In the genomic region with DNA sequence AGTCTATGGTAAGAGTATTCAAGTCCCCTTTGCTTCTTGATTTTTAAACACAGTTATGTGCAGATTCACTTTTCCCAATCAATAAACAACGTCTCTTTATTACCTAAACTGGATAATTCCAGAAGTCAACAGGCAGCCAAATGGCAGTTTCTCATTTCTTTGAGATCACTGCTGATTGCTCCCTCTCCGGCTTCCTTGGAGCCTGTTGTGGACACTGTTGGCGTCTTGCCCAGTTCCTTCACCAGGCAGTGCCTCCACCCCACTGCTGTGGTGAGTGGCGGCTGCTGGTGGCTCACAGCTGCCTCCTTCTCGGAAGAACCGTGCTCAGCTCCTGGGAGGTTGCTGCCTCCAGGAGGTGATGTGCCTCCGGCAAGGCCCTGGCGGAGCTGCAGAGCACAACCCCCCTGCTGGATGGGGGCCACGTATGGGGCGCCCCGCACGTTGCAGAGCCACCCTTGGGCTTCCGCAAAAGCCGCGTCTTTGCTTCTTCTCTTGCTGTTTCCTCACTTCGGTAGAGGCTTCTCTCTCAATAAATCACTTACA, we compare ENCODE assay signal across 8 cellular contexts.
DNase-seq lines count a peak whose midpoint lies in the region; ATAC-seq, FAIRE-seq and TF ChIP-seq lines count a peak whose summit lies in the region.

No MANE protein-coding gene starts in this region.

- H3K4me3 ChIP-seq in epithelial cell of proximal tubule (ENCODE audit: low read depth, low read length) (peak overlapping the region; percentile 23), pancreas (peak overlapping the region in 2 of 4 donors; percentile 21 to 25)

- H3K9me3 Mint-ChIP-seq in stimulated activated memory B cell treated with anti-CD40 and anti-IgM and Interleukin-4, amounts not matched to agents 10 μg/mL and 1 μg/mL and 100 μg/mL, for 72 hours, result no peaks in the 10 kb centered on the region
- H3K9me3 Mint-ChIP-seq in activated CD8-positive, alpha-beta memory T cell treated with anti-CD3 and anti-CD28 coated beads, Interleukin-2, amount 10 ng/mL, durations not matched to agents 7 days and 5 days (ENCODE audit: low read depth), result peaks cover 2% of the 10 kb centered on the region

- no peaks in the 10 kb centered on the region for H3K36me3 Mint-ChIP-seq in stimulated activated memory B cell treated with anti-CD40 and anti-IgM and Interleukin-4, amounts not matched to agents 10 μg/mL and 1 μg/mL and 100 μg/mL, for 72 hours
- no peaks in the 10 kb centered on the region for H3K36me3 Mint-ChIP-seq in activated CD8-positive, alpha-beta memory T cell treated with anti-CD3 and anti-CD28 coated beads, Interleukin-2, amount 10 ng/mL, durations not matched to agents 7 days and 5 days

- peaks cover 6% of the 10 kb centered on the region for H3K4me1 Mint-ChIP-seq in stimulated activated memory B cell treated with anti-CD40 and anti-IgM and Interleukin-4, amounts not matched to agents 10 μg/mL and 1 μg/mL and 100 μg/mL, for 72 hours
- peaks cover 3% of the 10 kb centered on the region for H3K4me1 Mint-ChIP-seq in activated CD8-positive, alpha-beta memory T cell treated with anti-CD3 and anti-CD28 coated beads, Interleukin-2, amount 10 ng/mL, durations not matched to agents 7 days and 5 days

- POLR2A ChIA-PET in HEK293T (lab: Yijun Ruan, JAX), result interaction anchor here (0.9 to 1.4 kb wide), 2 partner anchors 9 to 105 kb away, joined by 3 to 4 read pairs; a partner anchor contains a TSS

- no peaks in the 10 kb centered on the region for H3K27me3 ChIP-seq in pancreas

- H3K27me3 Mint-ChIP-seq in stimulated activated memory B cell treated with anti-CD40 and anti-IgM and Interleukin-4, amounts not matched to agents 10 μg/mL and 1 μg/mL and 100 μg/mL, for 72 hours, result no peaks in the 10 kb centered on the region
- H3K27me3 Mint-ChIP-seq in activated CD8-positive, alpha-beta memory T cell treated with anti-CD3 and anti-CD28 coated beads, Interleukin-2, amount 10 ng/mL, durations not matched to agents 7 days and 5 days, result no peaks in the 10 kb centered on the region

- DNase-seq in HEK293T (ENCODE audit: extremely low spot score), result peak; percentile 91
- peak; percentile 63 to 70 for DNase-seq in NOMO-1 (lab: John Stamatoyannopoulos, UW; ENCODE audit: unreplicated experiment in 2 of 2)
- DNase-seq in epithelial cell of proximal tubule (ENCODE audit: low read depth), result peak; percentile 64
- DNase-seq in pancreas, result peak; percentile 89 to 96 (median 92)
- no peak for DNase-seq in activated CD8-positive, alpha-beta memory T cell treated with anti-CD3 and anti-CD28 coated beads, Interleukin-2, amount 10 ng/mL, durations not matched to agents 7 days and 5 days

- H3K4me1 ChIP-seq in pancreas, result peaks cover 6 to 31% (median 13%) of the 10 kb centered on the region in 3 donors

- H3K4me3 Mint-ChIP-seq in stimulated activated memory B cell treated with anti-CD40 and anti-IgM and Interleukin-4, amounts not matched to agents 10 μg/mL and 1 μg/mL and 100 μg/mL, for 72 hours, result no peak overlapping the region
- H3K4me3 Mint-ChIP-seq in activated CD8-positive, alpha-beta memory T cell treated with anti-CD3 and anti-CD28 coated beads, Interleukin-2, amount 10 ng/mL, durations not matched to agents 7 days and 5 days, result no peak overlapping the region

- CTCF ChIA-PET in HEK293T (lab: Yijun Ruan, JAX), result no interaction called here
- CTCF ChIA-PET in activated CD8-positive, alpha-beta memory T cell treated with anti-CD3 and anti-CD28 coated beads, Interleukin-2, amount 10 ng/mL, durations not matched to agents 7 days and 5 days (lab: Charles Lee), result no interaction called here

- no peaks in the 10 kb centered on the region for H3K9me3 ChIP-seq in pancreas

- 13 to 17% methylated on average over 16 of the region's 16 CpGs for WGBS in pancreas, 2 donors

- H3K27ac ChIP-seq in pancreas, result peak overlapping the region; percentile 52 to 76 (median 59)

- intact Hi-C loops in pancreas (cut with DNase I), result loop anchor here in 1 of 3 donors (10.0 kb wide), 1 partner anchor 111 kb away; no protein-coding TSS in a partner anchor

- no peak overlapping the region for H3K27ac Mint-ChIP-seq in stimulated activated memory B cell treated with anti-CD40 and anti-IgM and Interleukin-4, amounts not matched to agents 10 μg/mL and 1 μg/mL and 100 μg/mL, for 72 hours
- no peak overlapping the region for H3K27ac Mint-ChIP-seq in activated CD8-positive, alpha-beta memory T cell treated with anti-CD3 and anti-CD28 coated beads, Interleukin-2, amount 10 ng/mL, durations not matched to agents 7 days and 5 days

- ATAC-seq in pancreas (peak; percentile 82 to 95 (median 88)), GM18858 (IDR thresholded peaks at IDR 0.05; ENCODE audit: unreplicated experiment) (no peak), GM21786 (IDR thresholded peaks at IDR 0.05; ENCODE audit: unreplicated experiment) (no peak)
- ATAC-seq in stimulated activated memory B cell treated with anti-CD40 and anti-IgM and Interleukin-4, amounts not matched to agents 10 μg/mL and 1 μg/mL and 100 μg/mL, for 72 hours, result no peak
- ATAC-seq in activated CD8-positive, alpha-beta memory T cell treated with anti-CD3 and anti-CD28 coated beads, Interleukin-2, amount 10 ng/mL, durations not matched to agents 7 days and 5 days, result no peak

- no peak for FAIRE-seq in pancreas (lab: Jason Lieb, UNC)

- no peaks in the 10 kb centered on the region for H3K36me3 ChIP-seq in pancreas

- TF ChIP-seq CTCF in epithelial cell of proximal tubule (conservative IDR thresholded peaks at IDR 0.05; ENCODE audit: low read depth, low read length), result peak; percentile 51
- TF ChIP-seq CTCF in pancreas (IDR thresholded peaks at IDR 0.05), result peak in 1 of 4 donors; percentile 13

TF ChIP-seq in HEK293T, 16 proteins besides CTCF, POLR2A, EP300 and RAD21:
- TF ChIP-seq ARNT (IDR thresholded peaks at IDR 0.05) (no peak), FOXM1 (IDR thresholded peaks at IDR 0.05; ENCODE audit: borderline replicate concordance) (peak; percentile 31; the same call in 1 of the 2 replicates)
- TF ChIP-seq, protein P1, sequence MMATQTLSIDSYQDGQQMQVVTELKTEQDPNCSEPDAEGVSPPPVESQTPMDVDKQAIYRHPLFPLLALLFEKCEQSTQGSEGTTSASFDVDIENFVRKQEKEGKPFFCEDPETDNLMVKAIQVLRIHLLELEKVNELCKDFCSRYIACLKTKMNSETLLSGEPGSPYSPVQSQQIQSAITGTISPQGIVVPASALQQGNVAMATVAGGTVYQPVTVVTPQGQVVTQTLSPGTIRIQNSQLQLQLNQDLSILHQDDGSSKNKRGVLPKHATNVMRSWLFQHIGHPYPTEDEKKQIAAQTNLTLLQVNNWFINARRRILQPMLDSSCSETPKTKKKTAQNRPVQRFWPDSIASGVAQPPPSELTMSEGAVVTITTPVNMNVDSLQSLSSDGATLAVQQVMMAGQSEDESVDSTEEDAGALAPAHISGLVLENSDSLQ (IDR thresholded peaks at IDR 0.05), result peak; percentile 90

Comparison
In these comparisons a context has a peak if more than half of its experiments do, and no peak if none do; other contexts are left out.
1. ATAC-seq: peak in pancreas (4 of 4); none in stimulated activated memory B cell treated with anti-CD40 and anti-IgM and Interleukin-4, amounts not matched to agents 10 μg/mL and 1 μg/mL and 100 μg/mL, for 72 hours (single experiment), activated CD8-positive, alpha-beta memory T cell treated with anti-CD3 and anti-CD28 coated beads, Interleukin-2, amount 10 ng/mL, durations not matched to agents 7 days and 5 days (single experiment), GM18858 (single experiment) and GM21786 (single experiment).